Comparison of ENCODE assay signal across 22 cellular contexts in genomic region chr1:221945669-221946068, GRCh38.
"Had no signal": no experiment of that assay in that cellular context is flagged by ENCODE, and none has a peak within 500 bp of the region (broad histone marks: within the 10 kb centered on the region; RNA-seq: fewer than 3 reads in every experiment).

No MANE protein-coding gene starts in this region.

- DNase-seq: activated B cell treated with CpG ODN at 0.5 μM for 24 hours; activated CD4-positive, alpha-beta memory T cell treated with anti-CD3 and anti-CD28 coated beads, Interleukin-2, amount 10 ng/mL, durations not matched to agents 7 days and 5 days; activated CD4-positive, alpha-beta T cell treated with anti-CD3 and anti-CD28 coated beads for 4 hours; activated CD8-positive, alpha-beta memory T cell treated with anti-CD3 and anti-CD28 coated beads, Interleukin-2, amount 10 ng/mL, durations not matched to agents 7 days and 5 days; activated naive CD4-positive, alpha-beta T cell treated with anti-CD3 and anti-CD28 coated beads, Interleukin-2, amount 10 ng/mL, durations not matched to agents 7 days and 5 days; activated naive CD8-positive, alpha-beta T cell treated with anti-CD3 and anti-CD28 coated beads, Interleukin-2, amount 50 U/mL, for 24 hours; anterior cingulate cortex; central memory CD4-positive, alpha-beta T cell; dorsolateral prefrontal cortex; foreskin melanocyte; left lung; mammary epithelial cell; midbrain; sigmoid colon; stimulated activated CD4-positive, alpha-beta T cell treated with anti-CD3 and anti-CD28 coated beads, Interleukin-4, amount 100 ng/mL, for 24 hours; T-helper 2 cell; testis had no signal

- H3K36me3 Mint-ChIP-seq: activated naive CD4-positive, alpha-beta T cell treated with anti-CD3 and anti-CD28 coated beads, Interleukin-2, amount 10 ng/mL, durations not matched to agents 7 days and 5 days; brain; stimulated activated effector memory CD8-positive, alpha-beta T cell treated with anti-CD3 and anti-CD28 coated beads, Interleukin-12 subunit alpha, Interleukin-12 subunit beta, amount 100 ng/mL, for 72 hours had no signal

- H3K9me3 ChIP-seq: testis had no signal

- H3K4me1 ChIP-seq: left lung, sigmoid colon, testis had no signal

- H3K27me3 ChIP-seq: dorsolateral prefrontal cortex, left lung, sigmoid colon, testis had no signal

- H3K27me3 Mint-ChIP-seq: activated B cell treated with CpG ODN at 0.5 μM for 24 hours; activated CD8-positive, alpha-beta memory T cell treated with anti-CD3 and anti-CD28 coated beads, Interleukin-2, amount 10 ng/mL, durations not matched to agents 7 days and 5 days; activated naive CD4-positive, alpha-beta T cell treated with anti-CD3 and anti-CD28 coated beads, Interleukin-2, amount 10 ng/mL, durations not matched to agents 7 days and 5 days; activated naive CD8-positive, alpha-beta T cell treated with anti-CD3 and anti-CD28 coated beads, Interleukin-2, amount 50 U/mL, for 24 hours; activated T-helper 17 cell treated with anti-CD3 and anti-CD28 coated beads, Interleukin-2, amount 50 U/mL, for 72 hours had no signal

- H3K27ac ChIP-seq: dorsolateral prefrontal cortex, epithelial cell of prostate, left lung, sigmoid colon, testis had no signal

- H3K27ac Mint-ChIP-seq: activated B cell treated with CpG ODN at 0.5 μM for 24 hours; activated CD4-positive, alpha-beta memory T cell treated with anti-CD3 and anti-CD28 coated beads, Interleukin-2, amount 10 ng/mL, durations not matched to agents 7 days and 5 days; activated CD8-positive, alpha-beta memory T cell treated with anti-CD3 and anti-CD28 coated beads, Interleukin-2, amount 10 ng/mL, durations not matched to agents 7 days and 5 days; activated naive CD4-positive, alpha-beta T cell treated with anti-CD3 and anti-CD28 coated beads, Interleukin-2, amount 10 ng/mL, durations not matched to agents 7 days and 5 days; activated naive CD8-positive, alpha-beta T cell treated with anti-CD3 and anti-CD28 coated beads, Interleukin-2, amount 50 U/mL, for 24 hours; activated T-helper 17 cell treated with anti-CD3 and anti-CD28 coated beads, Interleukin-2, amount 50 U/mL, for 72 hours; brain; nephron; stimulated activated effector memory CD8-positive, alpha-beta T cell treated with anti-CD3 and anti-CD28 coated beads, Interleukin-12 subunit alpha, Interleukin-12 subunit beta, amount 100 ng/mL, for 72 hours had no signal

- H3K36me3 ChIP-seq: left lung, sigmoid colon had no signal

- H3K4me3 Mint-ChIP-seq: activated B cell treated with CpG ODN at 0.5 μM for 24 hours; activated CD4-positive, alpha-beta memory T cell treated with anti-CD3 and anti-CD28 coated beads, Interleukin-2, amount 10 ng/mL, durations not matched to agents 7 days and 5 days; activated CD8-positive, alpha-beta memory T cell treated with anti-CD3 and anti-CD28 coated beads, Interleukin-2, amount 10 ng/mL, durations not matched to agents 7 days and 5 days; activated naive CD4-positive, alpha-beta T cell treated with anti-CD3 and anti-CD28 coated beads, Interleukin-2, amount 10 ng/mL, durations not matched to agents 7 days and 5 days; activated naive CD8-positive, alpha-beta T cell treated with anti-CD3 and anti-CD28 coated beads, Interleukin-2, amount 50 U/mL, for 24 hours; activated T-helper 17 cell treated with anti-CD3 and anti-CD28 coated beads, Interleukin-2, amount 50 U/mL, for 72 hours; brain; nephron; stimulated activated effector memory CD8-positive, alpha-beta T cell treated with anti-CD3 and anti-CD28 coated beads, Interleukin-12 subunit alpha, Interleukin-12 subunit beta, amount 100 ng/mL, for 72 hours had no signal

- H3K4me3 ChIP-seq: dorsolateral prefrontal cortex, left lung, sigmoid colon, testis had no signal

- ATAC-seq: activated CD8-positive, alpha-beta memory T cell treated with anti-CD3 and anti-CD28 coated beads, Interleukin-2, amount 10 ng/mL, durations not matched to agents 7 days and 5 days; activated naive CD8-positive, alpha-beta T cell treated with anti-CD3 and anti-CD28 coated beads, Interleukin-2, amount 50 U/mL, for 24 hours; activated T-helper 17 cell treated with anti-CD3 and anti-CD28 coated beads, Interleukin-2, amount 50 U/mL, for 72 hours; stimulated activated effector memory CD8-positive, alpha-beta T cell treated with anti-CD3 and anti-CD28 coated beads, Interleukin-12 subunit alpha, Interleukin-12 subunit beta, amount 100 ng/mL, for 72 hours had no signal

- H3K4me1 Mint-ChIP-seq: activated CD4-positive, alpha-beta memory T cell treated with anti-CD3 and anti-CD28 coated beads, Interleukin-2, amount 10 ng/mL, durations not matched to agents 7 days and 5 days; activated CD8-positive, alpha-beta memory T cell treated with anti-CD3 and anti-CD28 coated beads, Interleukin-2, amount 10 ng/mL, durations not matched to agents 7 days and 5 days; activated naive CD4-positive, alpha-beta T cell treated with anti-CD3 and anti-CD28 coated beads, Interleukin-2, amount 10 ng/mL, durations not matched to agents 7 days and 5 days; activated naive CD8-positive, alpha-beta T cell treated with anti-CD3 and anti-CD28 coated beads, Interleukin-2, amount 50 U/mL, for 24 hours; activated T-helper 17 cell treated with anti-CD3 and anti-CD28 coated beads, Interleukin-2, amount 50 U/mL, for 72 hours; brain; nephron; stimulated activated effector memory CD8-positive, alpha-beta T cell treated with anti-CD3 and anti-CD28 coated beads, Interleukin-12 subunit alpha, Interleukin-12 subunit beta, amount 100 ng/mL, for 72 hours had no signal
